14 cellular contexts compared by ENCODE assay signal in the genomic region with DNA sequence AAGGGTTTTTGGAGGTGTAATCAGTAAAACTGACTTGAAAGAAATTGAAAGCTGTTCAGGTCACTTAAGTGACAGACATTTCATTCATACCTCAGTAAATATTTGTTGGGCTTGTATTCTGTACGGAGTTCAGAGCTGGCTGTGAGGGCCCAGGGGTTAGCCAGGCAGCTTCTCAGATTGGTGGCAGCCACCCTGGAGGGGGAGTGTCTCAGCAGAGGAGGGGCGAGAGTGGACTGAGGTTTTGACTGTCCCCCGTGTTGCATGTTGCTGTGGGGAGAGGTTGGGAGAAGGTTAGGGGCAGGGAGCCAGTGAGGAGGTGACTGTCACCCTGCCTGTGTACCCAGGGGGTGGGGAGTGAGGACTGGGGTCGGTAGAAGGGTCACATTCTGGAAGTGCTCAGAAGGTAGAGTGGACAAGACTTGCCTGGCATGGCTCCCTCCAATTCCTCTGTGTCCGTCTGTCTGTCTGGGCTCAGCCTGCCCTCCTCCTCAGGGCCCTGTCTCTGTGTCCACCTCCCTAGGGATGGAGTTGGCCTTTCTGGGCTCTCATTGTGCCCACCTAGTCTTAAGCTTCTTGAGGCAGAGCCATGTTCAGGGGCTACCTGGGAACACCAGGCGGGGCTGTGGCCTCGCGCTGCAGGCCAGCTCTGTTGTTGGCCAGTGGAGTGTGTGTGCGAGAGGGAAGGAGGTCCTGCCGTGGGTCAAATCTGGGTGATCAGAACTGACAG. TPM values are rescaled to one million over a fixed set of nuclear protein-coding genes. Genes with fewer than 3 reads are reported as not detected.
DNase-seq lines count a peak whose midpoint lies in the region; ATAC-seq and TF ChIP-seq lines count a peak whose summit lies in the region.
"Had no signal": no experiment of that assay in that cellular context is flagged by ENCODE, and none has a peak within 500 bp of the region (broad histone marks: within the 10 kb centered on the region; RNA-seq: fewer than 3 reads in every experiment).

No MANE protein-coding gene starts in this region.

- peaks cover 12% of the 10 kb centered on the region for H3K36me3 Mint-ChIP-seq in CD4-positive, CD25-positive, alpha-beta regulatory T cell
- H3K36me3 Mint-ChIP-seq in neural progenitor cell = peaks cover 21% of the 10 kb centered on the region

- peaks cover 0 to 9% of the 10 kb centered on the region in 2 experiments for H3K9me3 ChIP-seq in CD4-positive, CD25-positive, alpha-beta regulatory T cell (ENCODE audit: control insufficient read depth in 2 of 2, low read length in 2 of 2)
- H3K9me3 ChIP-seq in Loucy (ENCODE audit: insufficient read depth, low read depth, low read length) (0 out of 2 replicates have a peak, but pooled peaks cover 4% of the 10 kb centered on the region), heart left ventricle (peaks cover 0 to 11% (median 0%) of the 10 kb centered on the region in 12 donors), neural progenitor cell (ENCODE audit: low read depth) (no peaks in the 10 kb centered on the region)

- no peak for TF ChIP-seq CTCF in Loucy (conservative IDR thresholded peaks at IDR 0.05; ENCODE audit: low read length)
- no peak for TF ChIP-seq CTCF in heart left ventricle (IDR thresholded peaks at IDR 0.05)
- no peak for TF ChIP-seq CTCF in neural progenitor cell (IDR thresholded peaks at IDR 0.05)

- no peak overlapping the region for H3K27ac ChIP-seq in CD4-positive, CD25-positive, alpha-beta regulatory T cell (ENCODE audit: insufficient read depth, low read length, poor library complexity, severe bottlenecking)
- H3K27ac ChIP-seq in heart left ventricle = peak overlapping the region in 9 of 12 donors; percentile 19 to 92 (median 50)
- H3K27ac ChIP-seq in neural progenitor cell = no peak overlapping the region

- H3K4me3 Mint-ChIP-seq in CD4-positive, CD25-positive, alpha-beta regulatory T cell = peak overlapping the region in 1 of 4 donors; percentile 72
- H3K4me3 Mint-ChIP-seq in neural progenitor cell = no peak overlapping the region
- H3K4me3 Mint-ChIP-seq: activated CD4-positive, alpha-beta T cell treated with anti-CD3 and anti-CD28 coated beads, Interleukin-2, amount 10 ng/mL, durations not matched to agents 24 days and 14 days had no signal

- no peak for ATAC-seq in CD4-positive, CD25-positive, alpha-beta regulatory T cell (ENCODE audit: low read depth in 2 of 2)
- ATAC-seq in heart left ventricle = peak in 1 of 4 donors; percentile 13

- DNase-seq in CD4-positive, CD25-positive, alpha-beta regulatory T cell = no peak
- DNase-seq in heart left ventricle (no peak), neural progenitor cell (ENCODE audit: low spot score) (no peak), NCI-H2171 treated with DMSO at 0.1 percent for 48 hours (lab: John Stamatoyannopoulos, UW) (no peak), NCI-H187 (lab: John Stamatoyannopoulos, UW) (no peak), NCI-H2081 (lab: John Stamatoyannopoulos, UW) (no peak)
- DNase-seq in activated CD4-positive, alpha-beta T cell treated with anti-CD3 and anti-CD28 coated beads for 48 hours = no peak
- DNase-seq: activated CD4-positive, alpha-beta T cell treated with anti-CD3 and anti-CD28 coated beads, Interleukin-2, amount 10 ng/mL, durations not matched to agents 24 days and 14 days; activated naive CD4-positive, alpha-beta T cell treated with anti-CD3 and anti-CD28 coated beads, Interleukin-2, amount 50 U/mL, for 16 hours; cortex of kidney; GF-D8; KBM-7; NCI-H1930 had no signal

- H3K9ac ChIP-seq in Loucy (ENCODE audit: low read depth, low read length, poor library complexity, severe bottlenecking) = no peak overlapping the region
- no peak overlapping the region for H3K9ac ChIP-seq in neural progenitor cell

- WGBS in heart left ventricle, 4 donors = 51 to 61% (median 58%) methylated on average over 10 of the region's 10 CpGs

- H4K20me1 ChIP-seq in Loucy (ENCODE audit: insufficient read depth, low read length, poor library complexity, severe bottlenecking) = peaks cover 41% of the 10 kb centered on the region
- peaks cover 54% of the 10 kb centered on the region for H4K20me1 ChIP-seq in neural progenitor cell (ENCODE audit: low read depth)

- H3K4me2 ChIP-seq in Loucy (ENCODE audit: low read depth, low read length, poor library complexity, severe bottlenecking) (peak overlapping the region; percentile 90), neural progenitor cell (no peak overlapping the region)

- peak overlapping the region in 2 of 3 donors; percentile 54 to 75 for H3K27ac Mint-ChIP-seq in CD4-positive, CD25-positive, alpha-beta regulatory T cell
- peak overlapping the region; percentile 25 for H3K27ac Mint-ChIP-seq in neural progenitor cell
- H3K27ac Mint-ChIP-seq: activated CD4-positive, alpha-beta T cell treated with anti-CD3 and anti-CD28 coated beads, Interleukin-2, amount 10 ng/mL, durations not matched to agents 24 days and 14 days had no signal

- no peak overlapping the region for H3K4me3 ChIP-seq in CD4-positive, CD25-positive, alpha-beta regulatory T cell (ENCODE audit: low read depth, low read length)
- H3K4me3 ChIP-seq in Loucy (ENCODE audit: low read length, poor library complexity, severe bottlenecking) (peak overlapping the region; percentile 7), heart left ventricle (no peak overlapping the region), neural progenitor cell (no peak overlapping the region)

- H3F3A ChIP-seq in Loucy (ENCODE audit: low read depth) = no peaks in the 10 kb centered on the region
- H3F3A ChIP-seq in neural progenitor cell (ENCODE audit: low read depth) = no peaks in the 10 kb centered on the region

- H3K27me3 Mint-ChIP-seq in CD4-positive, CD25-positive, alpha-beta regulatory T cell = no peaks in the 10 kb centered on the region
- peaks cover 14% of the 10 kb centered on the region for H3K27me3 Mint-ChIP-seq in neural progenitor cell (ENCODE audit: insufficient read depth, low read depth)
- H3K27me3 Mint-ChIP-seq: activated CD4-positive, alpha-beta T cell treated with anti-CD3 and anti-CD28 coated beads, Interleukin-2, amount 10 ng/mL, durations not matched to agents 24 days and 14 days had no signal

- no peak for TF ChIP-seq POLR2A in heart left ventricle (IDR thresholded peaks at IDR 0.05)

- H3K9me2 ChIP-seq in Loucy (replicated peaks; ENCODE audit: low read depth, low read length) = no peaks in the 10 kb centered on the region

- H3K79me2 ChIP-seq in Loucy (ENCODE audit: insufficient read depth, low read length) (peaks cover 90% of the 10 kb centered on the region), neural progenitor cell (ENCODE audit: low read depth) (peaks cover 85% of the 10 kb centered on the region)

- H3K4me1 Mint-ChIP-seq in CD4-positive, CD25-positive, alpha-beta regulatory T cell = peaks cover 18 to 64% (median 33%) of the 10 kb centered on the region in 4 donors
- peaks cover 38% of the 10 kb centered on the region for H3K4me1 Mint-ChIP-seq in neural progenitor cell

- no peak overlapping the region for H2AFZ ChIP-seq in Loucy (ENCODE audit: low read length)
- no peak overlapping the region for H2AFZ ChIP-seq in neural progenitor cell (replicated peaks)

- no peaks in the 10 kb centered on the region for H3K36me3 ChIP-seq in CD4-positive, CD25-positive, alpha-beta regulatory T cell (ENCODE audit: control insufficient read depth, insufficient read depth, low read length)
- H3K36me3 ChIP-seq in Loucy (ENCODE audit: insufficient read depth, low read length) = no peaks in the 10 kb centered on the region
- no peaks in the 10 kb centered on the region for H3K36me3 ChIP-seq in heart left ventricle
- no peaks in the 10 kb centered on the region for H3K36me3 ChIP-seq in neural progenitor cell

- intact Hi-C loops in heart left ventricle (cut with DNase I) = loop anchor here in 1 of 10 donors (5.0 kb wide), 1 partner anchor 129 kb away; a partner anchor contains a TSS

- H3K27me3 ChIP-seq in CD4-positive, CD25-positive, alpha-beta regulatory T cell (ENCODE audit: control insufficient read depth, insufficient read depth, low read length) = no peaks in the 10 kb centered on the region
- H3K27me3 ChIP-seq in Loucy (ENCODE audit: insufficient read depth, low read length, poor library complexity, severe bottlenecking) (no peaks in the 10 kb centered on the region), heart left ventricle (no peaks in the 10 kb centered on the region), neural progenitor cell (peaks cover 4% of the 10 kb centered on the region)

- H3K9me3 Mint-ChIP-seq in CD4-positive, CD25-positive, alpha-beta regulatory T cell = peaks cover 0 to 19% (median 4%) of the 10 kb centered on the region in 7 donors
- H3K9me3 Mint-ChIP-seq in neural progenitor cell = peaks cover 26% of the 10 kb centered on the region

- peaks cover 21% of the 10 kb centered on the region for H3K4me1 ChIP-seq in CD4-positive, CD25-positive, alpha-beta regulatory T cell (ENCODE audit: control insufficient read depth, insufficient read depth, low read length, poor library complexity, severe bottlenecking)
- H3K4me1 ChIP-seq in Loucy (ENCODE audit: insufficient read depth, low read length, poor library complexity, severe bottlenecking) (peaks cover 46% of the 10 kb centered on the region), heart left ventricle (peaks cover 0 to 69% (median 50%) of the 10 kb centered on the region in 12 donors), neural progenitor cell (peaks cover 4% of the 10 kb centered on the region)

RNA-seq across cellular contexts. Expression of a gene that starts 4.4 kb away (rescaled TPM):
- 29.4 TPM for total RNA-seq in CD4-positive, CD25-positive, alpha-beta regulatory T cell
- polyA plus RNA-seq in CD4-positive, CD25-positive, alpha-beta regulatory T cell = 1 to 10 TPM in 2 of 4 donors, under 1 TPM in 2; 0.37 to 1.3 (median 0.94) TPM
- total RNA-seq in heart left ventricle (10 to 100 TPM; 19.5 to 37.2 (median 22.4) TPM), neural progenitor cell (ENCODE audit: low replicate concordance) (15.7 and 17.6 TPM in 2 replicates)
- polyA plus RNA-seq in heart left ventricle = 10 to 100 TPM; 18.8 to 20.4 TPM

Comparison
In these comparisons a context has a peak if more than half of its experiments do, and no peak if none do; other contexts are left out.
1. H3K27ac ChIP-seq: peak in heart left ventricle (9 of 12); none in CD4-positive, CD25-positive, alpha-beta regulatory T cell (single experiment) and neural progenitor cell (single experiment).